1 cellular context compared by ENCODE assay signal in the genomic region with DNA sequence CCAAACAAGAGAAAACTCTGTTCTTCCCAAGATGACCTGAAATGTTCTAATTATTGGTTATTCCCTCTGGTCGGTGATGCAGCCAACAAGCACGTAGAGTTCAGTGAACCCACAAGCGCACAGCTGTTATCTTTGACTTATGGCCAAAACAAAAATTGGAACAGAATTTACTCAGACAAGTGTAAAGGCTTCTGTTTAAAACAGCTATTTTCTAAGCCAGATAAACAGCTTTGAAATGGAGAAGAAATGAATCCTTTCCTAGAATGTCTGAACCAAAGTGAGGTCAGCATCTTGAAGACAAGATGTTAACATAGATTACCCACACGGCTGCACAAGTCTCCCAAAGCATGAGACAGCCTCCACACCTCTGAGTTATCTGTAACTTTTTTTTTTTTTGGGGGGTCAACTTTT.
TF ChIP-seq lines count a peak whose summit lies in the region.

No MANE protein-coding gene starts in this region.

TF ChIP-seq in HepG2, 621 proteins besides CTCF, POLR2A, EP300 and RAD21 (continued from another document):
- TF ChIP-seq, protein P1, sequence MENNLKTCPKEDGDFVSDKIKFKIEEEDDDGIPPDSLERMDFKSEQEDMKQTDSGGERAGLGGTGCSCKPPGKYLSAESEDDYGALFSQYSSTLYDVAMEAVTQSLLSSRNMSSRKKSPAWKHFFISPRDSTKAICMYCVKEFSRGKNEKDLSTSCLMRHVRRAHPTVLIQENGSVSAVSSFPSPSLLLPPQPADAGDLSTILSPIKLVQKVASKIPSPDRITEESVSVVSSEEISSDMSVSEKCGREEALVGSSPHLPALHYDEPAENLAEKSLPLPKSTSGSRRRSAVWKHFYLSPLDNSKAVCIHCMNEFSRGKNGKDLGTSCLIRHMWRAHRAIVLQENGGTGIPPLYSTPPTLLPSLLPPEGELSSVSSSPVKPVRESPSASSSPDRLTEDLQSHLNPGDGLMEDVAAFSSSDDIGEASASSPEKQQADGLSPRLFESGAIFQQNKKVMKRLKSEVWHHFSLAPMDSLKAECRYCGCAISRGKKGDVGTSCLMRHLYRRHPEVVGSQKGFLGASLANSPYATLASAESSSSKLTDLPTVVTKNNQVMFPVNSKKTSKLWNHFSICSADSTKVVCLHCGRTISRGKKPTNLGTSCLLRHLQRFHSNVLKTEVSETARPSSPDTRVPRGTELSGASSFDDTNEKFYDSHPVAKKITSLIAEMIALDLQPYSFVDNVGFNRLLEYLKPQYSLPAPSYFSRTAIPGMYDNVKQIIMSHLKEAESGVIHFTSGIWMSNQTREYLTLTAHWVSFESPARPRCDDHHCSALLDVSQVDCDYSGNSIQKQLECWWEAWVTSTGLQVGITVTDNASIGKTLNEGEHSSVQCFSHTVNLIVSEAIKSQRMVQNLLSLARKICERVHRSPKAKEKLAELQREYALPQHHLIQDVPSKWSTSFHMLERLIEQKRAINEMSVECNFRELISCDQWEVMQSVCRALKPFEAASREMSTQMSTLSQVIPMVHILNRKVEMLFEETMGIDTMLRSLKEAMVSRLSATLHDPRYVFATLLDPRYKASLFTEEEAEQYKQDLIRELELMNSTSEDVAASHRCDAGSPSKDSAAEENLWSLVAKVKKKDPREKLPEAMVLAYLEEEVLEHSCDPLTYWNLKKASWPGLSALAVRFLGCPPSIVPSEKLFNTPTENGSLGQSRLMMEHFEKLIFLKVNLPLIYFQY (CRISPR knock-in tag; IDR thresholded peaks at IDR 0.05; ENCODE audit: borderline replicate concordance): no peak
- TF ChIP-seq ZNF616 (CRISPR knock-in tag; IDR thresholded peaks at IDR 0.05; ENCODE audit: low read depth) (no peak), ZBTB44 (CRISPR knock-in tag; IDR thresholded peaks at IDR 0.05) (no peak), ZNF790 (CRISPR knock-in tag; IDR thresholded peaks at IDR 0.05; ENCODE audit: borderline replicate concordance) (no peak), ZSCAN20 (CRISPR knock-in tag; IDR thresholded peaks at IDR 0.05; ENCODE audit: borderline replicate concordance) (no peak), ZNF253 (CRISPR knock-in tag; IDR thresholded peaks at IDR 0.05; ENCODE audit: borderline replicate concordance) (no peak), ZNF18 (CRISPR knock-in tag; IDR thresholded peaks at IDR 0.05; ENCODE audit: insufficient replicate concordance) (no peak), KLF6 (CRISPR knock-in tag; IDR thresholded peaks at IDR 0.05) (no peak), PLSCR1 (CRISPR knock-in tag; IDR thresholded peaks at IDR 0.05; ENCODE audit: borderline replicate concordance) (no peak), ASH2L (IDR thresholded peaks at IDR 0.05; ENCODE audit: insufficient read length, low read depth, low read length) (no peak), TCF7 (IDR thresholded peaks at IDR 0.05; ENCODE audit: low read depth) (no peak), ZNF788 (CRISPR knock-in tag; IDR thresholded peaks at IDR 0.05; ENCODE audit: borderline replicate concordance) (no peak), ZNF569 (CRISPR knock-in tag; IDR thresholded peaks at IDR 0.05; ENCODE audit: borderline replicate concordance) (no peak)
